ENCODE assay signal across 1 cellular context in the genomic region with DNA sequence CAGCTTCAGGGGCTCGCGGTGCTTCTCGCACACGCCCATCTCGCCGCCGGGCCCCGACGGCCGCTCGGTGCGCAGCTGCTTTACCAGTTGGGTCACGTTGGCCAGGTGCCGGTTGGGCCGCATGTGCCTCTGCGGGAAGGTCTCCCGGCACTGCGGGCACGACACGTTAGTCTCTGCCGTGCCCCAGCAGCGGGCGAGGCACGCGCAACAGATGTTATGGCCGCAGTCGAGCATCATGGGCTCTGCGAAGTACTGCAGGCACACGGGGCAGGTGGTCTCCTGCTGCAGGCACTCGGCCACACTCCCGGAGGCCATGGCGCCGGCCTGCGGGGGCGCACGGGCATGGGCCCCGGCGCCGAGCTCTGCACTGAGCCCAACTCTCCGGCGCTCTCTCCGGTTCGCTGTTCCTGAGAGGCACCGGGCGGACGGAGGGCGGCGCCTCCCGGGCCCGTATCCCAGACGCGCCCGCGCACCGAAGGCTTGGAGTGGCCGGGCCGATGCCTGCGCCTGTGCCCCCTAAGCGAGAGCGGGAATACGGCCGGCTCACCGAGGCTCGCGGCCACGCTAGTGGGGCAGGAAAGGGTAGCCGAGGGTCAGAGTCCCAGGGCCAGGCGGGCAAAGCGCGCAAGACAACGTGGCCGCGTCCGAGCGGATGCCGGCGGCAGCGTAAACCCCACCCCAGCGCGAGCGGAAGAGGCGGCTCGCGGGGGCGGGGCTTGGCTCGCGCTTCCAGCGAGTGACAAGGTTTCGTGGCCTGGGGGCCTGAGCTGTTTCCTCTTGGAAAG.
A peak's percentile ranks its signal among the peaks of the same experiment; 100 is the strongest.
TF ChIP-seq lines count a peak whose summit lies in the region.

A gene with protein sequence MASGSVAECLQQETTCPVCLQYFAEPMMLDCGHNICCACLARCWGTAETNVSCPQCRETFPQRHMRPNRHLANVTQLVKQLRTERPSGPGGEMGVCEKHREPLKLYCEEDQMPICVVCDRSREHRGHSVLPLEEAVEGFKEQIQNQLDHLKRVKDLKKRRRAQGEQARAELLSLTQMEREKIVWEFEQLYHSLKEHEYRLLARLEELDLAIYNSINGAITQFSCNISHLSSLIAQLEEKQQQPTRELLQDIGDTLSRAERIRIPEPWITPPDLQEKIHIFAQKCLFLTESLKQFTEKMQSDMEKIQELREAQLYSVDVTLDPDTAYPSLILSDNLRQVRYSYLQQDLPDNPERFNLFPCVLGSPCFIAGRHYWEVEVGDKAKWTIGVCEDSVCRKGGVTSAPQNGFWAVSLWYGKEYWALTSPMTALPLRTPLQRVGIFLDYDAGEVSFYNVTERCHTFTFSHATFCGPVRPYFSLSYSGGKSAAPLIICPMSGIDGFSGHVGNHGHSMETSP (minus strand): TSS at position 668 of the 785 bp plus-strand sequence. CDS start 353 bp downstream, at position 315.

TF ChIP-seq in HepG2, 621 proteins besides CTCF, POLR2A, EP300 and RAD21 (continued from another document and continues in another):
- TF ChIP-seq, protein P1, sequence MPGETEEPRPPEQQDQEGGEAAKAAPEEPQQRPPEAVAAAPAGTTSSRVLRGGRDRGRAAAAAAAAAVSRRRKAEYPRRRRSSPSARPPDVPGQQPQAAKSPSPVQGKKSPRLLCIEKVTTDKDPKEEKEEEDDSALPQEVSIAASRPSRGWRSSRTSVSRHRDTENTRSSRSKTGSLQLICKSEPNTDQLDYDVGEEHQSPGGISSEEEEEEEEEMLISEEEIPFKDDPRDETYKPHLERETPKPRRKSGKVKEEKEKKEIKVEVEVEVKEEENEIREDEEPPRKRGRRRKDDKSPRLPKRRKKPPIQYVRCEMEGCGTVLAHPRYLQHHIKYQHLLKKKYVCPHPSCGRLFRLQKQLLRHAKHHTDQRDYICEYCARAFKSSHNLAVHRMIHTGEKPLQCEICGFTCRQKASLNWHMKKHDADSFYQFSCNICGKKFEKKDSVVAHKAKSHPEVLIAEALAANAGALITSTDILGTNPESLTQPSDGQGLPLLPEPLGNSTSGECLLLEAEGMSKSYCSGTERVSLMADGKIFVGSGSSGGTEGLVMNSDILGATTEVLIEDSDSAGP (CRISPR knock-in tag; IDR thresholded peaks at IDR 0.05; ENCODE audit: borderline replicate concordance), result peak; percentile 97
- TF ChIP-seq MEIS1 (CRISPR knock-in tag; IDR thresholded peaks at IDR 0.05; ENCODE audit: borderline replicate concordance), result no peak; the same call in none of the 2 replicates
- peak; percentile 97 for TF ChIP-seq KDM5B (CRISPR knock-in tag; IDR thresholded peaks at IDR 0.05; ENCODE audit: borderline replicate concordance)
- TF ChIP-seq ZKSCAN1 (IDR thresholded peaks at IDR 0.05; ENCODE audit: low read length), result no peak
- TF ChIP-seq GABPA (IDR thresholded peaks at IDR 0.05; ENCODE audit: low read depth, low read length), result peak; percentile 81
- TF ChIP-seq GABPA (CRISPR knock-in tag; IDR thresholded peaks at IDR 0.05; ENCODE audit: low read depth), result peak; percentile 92
- TF ChIP-seq CEBPG (CRISPR knock-in tag; IDR thresholded peaks at IDR 0.05), result no peak
- no peak; the same call in 1 of the 2 replicates for TF ChIP-seq ZNF562 (CRISPR knock-in tag; IDR thresholded peaks at IDR 0.05; ENCODE audit: borderline replicate concordance)
- TF ChIP-seq, protein P2, sequence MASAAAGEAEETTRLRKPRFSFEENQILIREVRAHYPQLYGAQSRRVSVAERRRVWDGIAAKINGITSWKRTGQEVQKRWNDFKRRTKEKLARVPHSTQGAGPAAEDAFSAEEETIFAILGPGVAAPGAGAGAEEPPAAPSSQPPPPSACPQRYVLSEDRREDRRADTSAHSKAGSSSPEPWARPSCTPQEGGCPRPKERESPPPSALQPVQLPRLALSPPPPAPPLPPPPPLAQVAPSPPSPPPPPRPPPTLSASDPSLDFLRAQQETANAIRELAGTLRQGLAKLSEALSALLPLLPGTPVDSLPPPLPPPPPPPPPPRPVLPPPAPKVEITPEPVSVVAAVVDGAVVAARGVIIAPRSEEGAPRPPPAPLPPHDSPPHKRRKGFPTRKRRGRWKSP (CRISPR knock-in tag; IDR thresholded peaks at IDR 0.05), result peak; percentile 92
- TF ChIP-seq NR2F6 (IDR thresholded peaks at IDR 0.05), result no peak
- TF ChIP-seq NR2F6 (CRISPR knock-in tag; IDR thresholded peaks at IDR 0.05), result peak; percentile 75
- TF ChIP-seq, protein P3, sequence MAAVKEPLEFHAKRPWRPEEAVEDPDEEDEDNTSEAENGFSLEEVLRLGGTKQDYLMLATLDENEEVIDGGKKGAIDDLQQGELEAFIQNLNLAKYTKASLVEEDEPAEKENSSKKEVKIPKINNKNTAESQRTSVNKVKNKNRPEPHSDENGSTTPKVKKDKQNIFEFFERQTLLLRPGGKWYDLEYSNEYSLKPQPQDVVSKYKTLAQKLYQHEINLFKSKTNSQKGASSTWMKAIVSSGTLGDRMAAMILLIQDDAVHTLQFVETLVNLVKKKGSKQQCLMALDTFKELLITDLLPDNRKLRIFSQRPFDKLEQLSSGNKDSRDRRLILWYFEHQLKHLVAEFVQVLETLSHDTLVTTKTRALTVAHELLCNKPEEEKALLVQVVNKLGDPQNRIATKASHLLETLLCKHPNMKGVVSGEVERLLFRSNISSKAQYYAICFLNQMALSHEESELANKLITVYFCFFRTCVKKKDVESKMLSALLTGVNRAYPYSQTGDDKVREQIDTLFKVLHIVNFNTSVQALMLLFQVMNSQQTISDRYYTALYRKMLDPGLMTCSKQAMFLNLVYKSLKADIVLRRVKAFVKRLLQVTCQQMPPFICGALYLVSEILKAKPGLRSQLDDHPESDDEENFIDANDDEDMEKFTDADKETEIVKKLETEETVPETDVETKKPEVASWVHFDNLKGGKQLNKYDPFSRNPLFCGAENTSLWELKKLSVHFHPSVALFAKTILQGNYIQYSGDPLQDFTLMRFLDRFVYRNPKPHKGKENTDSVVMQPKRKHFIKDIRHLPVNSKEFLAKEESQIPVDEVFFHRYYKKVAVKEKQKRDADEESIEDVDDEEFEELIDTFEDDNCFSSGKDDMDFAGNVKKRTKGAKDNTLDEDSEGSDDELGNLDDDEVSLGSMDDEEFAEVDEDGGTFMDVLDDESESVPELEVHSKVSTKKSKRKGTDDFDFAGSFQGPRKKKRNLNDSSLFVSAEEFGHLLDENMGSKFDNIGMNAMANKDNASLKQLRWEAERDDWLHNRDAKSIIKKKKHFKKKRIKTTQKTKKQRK (IDR thresholded peaks at IDR 0.05; ENCODE audit: low read length), result no peak
- TF ChIP-seq ZNF207 (IDR thresholded peaks at IDR 0.05; ENCODE audit: borderline replicate concordance), result no peak
- TF ChIP-seq, protein P4, sequence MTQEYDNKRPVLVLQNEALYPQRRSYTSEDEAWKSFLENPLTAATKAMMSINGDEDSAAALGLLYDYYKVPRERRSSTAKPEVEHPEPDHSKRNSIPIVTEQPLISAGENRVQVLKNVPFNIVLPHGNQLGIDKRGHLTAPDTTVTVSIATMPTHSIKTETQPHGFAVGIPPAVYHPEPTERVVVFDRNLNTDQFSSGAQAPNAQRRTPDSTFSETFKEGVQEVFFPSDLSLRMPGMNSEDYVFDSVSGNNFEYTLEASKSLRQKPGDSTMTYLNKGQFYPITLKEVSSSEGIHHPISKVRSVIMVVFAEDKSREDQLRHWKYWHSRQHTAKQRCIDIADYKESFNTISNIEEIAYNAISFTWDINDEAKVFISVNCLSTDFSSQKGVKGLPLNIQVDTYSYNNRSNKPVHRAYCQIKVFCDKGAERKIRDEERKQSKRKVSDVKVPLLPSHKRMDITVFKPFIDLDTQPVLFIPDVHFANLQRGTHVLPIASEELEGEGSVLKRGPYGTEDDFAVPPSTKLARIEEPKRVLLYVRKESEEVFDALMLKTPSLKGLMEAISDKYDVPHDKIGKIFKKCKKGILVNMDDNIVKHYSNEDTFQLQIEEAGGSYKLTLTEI (CRISPR knock-in tag; conservative IDR thresholded peaks at IDR 0.05), result no peak
- TF ChIP-seq, protein P5, sequence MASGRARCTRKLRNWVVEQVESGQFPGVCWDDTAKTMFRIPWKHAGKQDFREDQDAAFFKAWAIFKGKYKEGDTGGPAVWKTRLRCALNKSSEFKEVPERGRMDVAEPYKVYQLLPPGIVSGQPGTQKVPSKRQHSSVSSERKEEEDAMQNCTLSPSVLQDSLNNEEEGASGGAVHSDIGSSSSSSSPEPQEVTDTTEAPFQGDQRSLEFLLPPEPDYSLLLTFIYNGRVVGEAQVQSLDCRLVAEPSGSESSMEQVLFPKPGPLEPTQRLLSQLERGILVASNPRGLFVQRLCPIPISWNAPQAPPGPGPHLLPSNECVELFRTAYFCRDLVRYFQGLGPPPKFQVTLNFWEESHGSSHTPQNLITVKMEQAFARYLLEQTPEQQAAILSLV (CRISPR knock-in tag; IDR thresholded peaks at IDR 0.05; ENCODE audit: borderline replicate concordance), result peak; percentile 82; the same call in 1 of the 2 replicates
- peak; percentile 70; the same call in 1 of the 2 replicates for TF ChIP-seq PITX1 (CRISPR knock-in tag; IDR thresholded peaks at IDR 0.05)
- no peak for TF ChIP-seq PLRG1 (conservative IDR thresholded peaks at IDR 0.05)
- peak; percentile 77; the same call in 1 of the 2 replicates for TF ChIP-seq POGZ (CRISPR knock-in tag; IDR thresholded peaks at IDR 0.05)
- peak; percentile 83; the same call in 1 of the 2 replicates for TF ChIP-seq ZNF615 (CRISPR knock-in tag; IDR thresholded peaks at IDR 0.05; ENCODE audit: borderline replicate concordance)
- no peak; the same call in none of the 2 replicates for TF ChIP-seq ZNF782 (CRISPR knock-in tag; IDR thresholded peaks at IDR 0.05; ENCODE audit: borderline replicate concordance)
- TF ChIP-seq ZBTB20 (CRISPR knock-in tag; IDR thresholded peaks at IDR 0.05; ENCODE audit: borderline replicate concordance, low read depth), result no peak; the same call in none of the 2 replicates
- peak; percentile 90 for TF ChIP-seq HNRNPUL1 (IDR thresholded peaks at IDR 0.05; ENCODE audit: low read depth, low read length)
- peak; percentile 83 for TF ChIP-seq GATAD1 (CRISPR knock-in tag; IDR thresholded peaks at IDR 0.05)
- TF ChIP-seq, protein P6, sequence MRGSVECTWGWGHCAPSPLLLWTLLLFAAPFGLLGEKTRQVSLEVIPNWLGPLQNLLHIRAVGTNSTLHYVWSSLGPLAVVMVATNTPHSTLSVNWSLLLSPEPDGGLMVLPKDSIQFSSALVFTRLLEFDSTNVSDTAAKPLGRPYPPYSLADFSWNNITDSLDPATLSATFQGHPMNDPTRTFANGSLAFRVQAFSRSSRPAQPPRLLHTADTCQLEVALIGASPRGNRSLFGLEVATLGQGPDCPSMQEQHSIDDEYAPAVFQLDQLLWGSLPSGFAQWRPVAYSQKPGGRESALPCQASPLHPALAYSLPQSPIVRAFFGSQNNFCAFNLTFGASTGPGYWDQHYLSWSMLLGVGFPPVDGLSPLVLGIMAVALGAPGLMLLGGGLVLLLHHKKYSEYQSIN (CRISPR knock-in tag; IDR thresholded peaks at IDR 0.05; ENCODE audit: borderline replicate concordance), result no peak
- TF ChIP-seq NR2F1 (CRISPR knock-in tag; IDR thresholded peaks at IDR 0.05), result peak in 1 of 2 experiments; percentile 7; a peak in 1 of 4 replicates
- peak; percentile 83 for TF ChIP-seq SMYD3 (CRISPR knock-in tag; IDR thresholded peaks at IDR 0.05)
- 0 out of 2 replicates have a peak, but pooled peaks have one; percentile 67 for TF ChIP-seq NCOA5 (CRISPR knock-in tag; IDR thresholded peaks at IDR 0.05)
- no peak for TF ChIP-seq ATM (IDR thresholded peaks at IDR 0.05; ENCODE audit: borderline replicate concordance)
- TF ChIP-seq ZNF878 (CRISPR knock-in tag; IDR thresholded peaks at IDR 0.05), result no peak
- peak; percentile 76; the same call in 1 of the 2 replicates for TF ChIP-seq ZNF768 (CRISPR knock-in tag; IDR thresholded peaks at IDR 0.05)
- no peak; the same call in 1 of the 2 replicates for TF ChIP-seq ZNF780A (CRISPR knock-in tag; IDR thresholded peaks at IDR 0.05)
- TF ChIP-seq, protein P7, sequence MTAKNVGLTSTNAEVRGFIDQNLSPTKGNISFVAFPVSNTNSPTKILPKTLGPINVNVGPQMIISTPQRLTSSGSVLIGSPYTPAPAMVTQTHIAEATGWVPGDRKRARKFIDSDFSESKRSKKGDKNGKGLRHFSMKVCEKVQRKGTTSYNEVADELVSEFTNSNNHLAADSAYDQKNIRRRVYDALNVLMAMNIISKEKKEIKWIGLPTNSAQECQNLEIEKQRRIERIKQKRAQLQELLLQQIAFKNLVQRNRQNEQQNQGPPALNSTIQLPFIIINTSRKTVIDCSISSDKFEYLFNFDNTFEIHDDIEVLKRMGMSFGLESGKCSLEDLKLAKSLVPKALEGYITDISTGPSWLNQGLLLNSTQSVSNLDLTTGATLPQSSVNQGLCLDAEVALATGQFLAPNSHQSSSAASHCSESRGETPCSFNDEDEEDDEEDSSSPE (CRISPR knock-in tag; IDR thresholded peaks at IDR 0.05), result peak; percentile 81
- TF ChIP-seq RXRB (CRISPR knock-in tag; IDR thresholded peaks at IDR 0.05; ENCODE audit: borderline replicate concordance), result peak; percentile 69
- peak; percentile 97; the same call in 1 of the 2 replicates for TF ChIP-seq KLF15 (CRISPR knock-in tag; IDR thresholded peaks at IDR 0.05; ENCODE audit: borderline replicate concordance)
- no peak for TF ChIP-seq MZF1 (CRISPR knock-in tag; IDR thresholded peaks at IDR 0.05; ENCODE audit: borderline replicate concordance)
- peak; percentile 73; the same call in 1 of the 2 replicates for TF ChIP-seq ZNF550 (CRISPR knock-in tag; IDR thresholded peaks at IDR 0.05; ENCODE audit: borderline replicate concordance)
- TF ChIP-seq, protein P8, sequence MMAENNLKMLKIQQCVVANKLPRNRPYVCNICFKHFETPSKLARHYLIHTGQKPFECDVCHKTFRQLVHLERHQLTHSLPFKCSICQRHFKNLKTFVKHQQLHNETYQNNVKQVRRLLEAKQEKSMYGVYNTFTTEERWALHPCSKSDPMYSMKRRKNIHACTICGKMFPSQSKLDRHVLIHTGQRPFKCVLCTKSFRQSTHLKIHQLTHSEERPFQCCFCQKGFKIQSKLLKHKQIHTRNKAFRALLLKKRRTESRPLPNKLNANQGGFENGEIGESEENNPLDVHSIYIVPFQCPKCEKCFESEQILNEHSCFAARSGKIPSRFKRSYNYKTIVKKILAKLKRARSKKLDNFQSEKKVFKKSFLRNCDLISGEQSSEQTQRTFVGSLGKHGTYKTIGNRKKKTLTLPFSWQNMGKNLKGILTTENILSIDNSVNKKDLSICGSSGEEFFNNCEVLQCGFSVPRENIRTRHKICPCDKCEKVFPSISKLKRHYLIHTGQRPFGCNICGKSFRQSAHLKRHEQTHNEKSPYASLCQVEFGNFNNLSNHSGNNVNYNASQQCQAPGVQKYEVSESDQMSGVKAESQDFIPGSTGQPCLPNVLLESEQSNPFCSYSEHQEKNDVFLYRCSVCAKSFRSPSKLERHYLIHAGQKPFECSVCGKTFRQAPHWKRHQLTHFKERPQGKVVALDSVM (CRISPR knock-in tag; IDR thresholded peaks at IDR 0.05), result peak; percentile 45; the same call in 1 of the 2 replicates
- TF ChIP-seq GABPB1 (CRISPR knock-in tag; IDR thresholded peaks at IDR 0.05), result peak; percentile 96
- 0 out of 2 replicates have a peak, but pooled peaks have one; percentile 48 for TF ChIP-seq ZNF10 (CRISPR knock-in tag; IDR thresholded peaks at IDR 0.05; ENCODE audit: borderline replicate concordance, low read depth)
- peak; percentile 74 for TF ChIP-seq YY1 (IDR thresholded peaks at IDR 0.05; ENCODE audit: insufficient read depth, insufficient replicate concordance, low read depth, low read length)
- no peak for TF ChIP-seq ATRX (CRISPR knock-in tag; IDR thresholded peaks at IDR 0.05; ENCODE audit: borderline replicate concordance)
- TF ChIP-seq, protein P9, sequence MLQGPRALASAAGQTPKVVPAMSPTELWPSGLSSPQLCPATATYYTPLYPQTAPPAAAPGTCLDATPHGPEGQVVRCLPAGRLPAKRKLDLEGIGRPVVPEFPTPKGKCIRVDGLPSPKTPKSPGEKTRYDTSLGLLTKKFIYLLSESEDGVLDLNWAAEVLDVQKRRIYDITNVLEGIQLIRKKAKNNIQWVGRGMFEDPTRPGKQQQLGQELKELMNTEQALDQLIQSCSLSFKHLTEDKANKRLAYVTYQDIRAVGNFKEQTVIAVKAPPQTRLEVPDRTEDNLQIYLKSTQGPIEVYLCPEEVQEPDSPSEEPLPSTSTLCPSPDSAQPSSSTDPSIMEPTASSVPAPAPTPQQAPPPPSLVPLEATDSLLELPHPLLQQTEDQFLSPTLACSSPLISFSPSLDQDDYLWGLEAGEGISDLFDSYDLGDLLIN (CRISPR knock-in tag; IDR thresholded peaks at IDR 0.05; ENCODE audit: borderline replicate concordance), result peak; percentile 94; the same call in 1 of the 2 replicates
